In the genomic region with DNA sequence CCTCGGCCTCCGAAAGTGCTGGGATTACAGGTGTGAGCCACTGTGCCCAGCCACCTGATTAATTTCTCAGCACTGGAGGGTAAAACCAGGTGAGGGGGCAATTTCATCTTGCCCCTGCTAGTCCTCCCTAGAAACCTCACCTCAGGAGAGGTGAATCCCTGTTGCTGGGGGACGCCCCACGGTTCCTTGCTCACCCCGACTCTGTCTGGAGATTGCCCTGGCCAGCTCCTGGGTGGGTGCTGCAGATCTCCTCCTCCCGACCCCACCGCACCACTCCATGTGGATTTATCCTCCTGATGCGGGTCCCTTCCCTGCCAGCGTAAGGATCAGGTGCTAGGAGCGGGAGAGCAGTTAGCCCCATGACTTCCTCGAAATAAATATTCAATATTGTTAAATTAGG, we compare ENCODE assay signal across 23 cellular contexts. TPM values are rescaled to one million over a fixed set of nuclear protein-coding genes. Genes with fewer than 3 reads are reported as not detected.
"Had no signal": no experiment of that assay in that cellular context is flagged by ENCODE, and none has a peak within 500 bp of the region (broad histone marks: within the 10 kb centered on the region; RNA-seq: fewer than 3 reads in every experiment).

No MANE protein-coding gene starts in this region.

- DNase-seq: activated CD4-positive, alpha-beta T cell treated with anti-CD3 and anti-CD28 coated beads for 48 hours; activated CD4-positive, alpha-beta T cell treated with anti-CD3 and anti-CD28 coated beads, Interleukin-2, amount 50 U/mL, for 4 hours; activated CD4-positive, CD25-positive, alpha-beta regulatory T cell treated with anti-CD3 and anti-CD28 coated beads, Interleukin-2, amount 50 U/mL, for 72 hours; activated CD8-positive, alpha-beta memory T cell treated with anti-CD3 and anti-CD28 coated beads, Interleukin-2, amount 50 U/mL, for 48 hours; activated CD8-positive, alpha-beta T cell treated with anti-CD3 and anti-CD28 coated beads, Interleukin-2, amount 10 ng/mL, durations not matched to agents 7 days and 5 days; activated naive CD4-positive, alpha-beta T cell treated with anti-CD3 and anti-CD28 coated beads, Interleukin-2, amount 50 U/mL, for 16 hours; activated naive CD8-positive, alpha-beta T cell treated with anti-CD3 and anti-CD28 coated beads, Interleukin-2, amount 10 ng/mL, durations not matched to agents 7 days and 5 days; activated T-cell treated with anti-CD3 and anti-CD28 coated beads, Interleukin-2, amount 50 U/mL, for 1 hour; adrenal gland; anterior cingulate cortex; caudate nucleus; MM.1S; NCI-H1105; NCI-H1436 treated with DMSO at 0.1 percent for 48 hours; NCI-H187; NCI-H2081; NCI-H446; NCI-H524; Peyer's patch; SIG-M5; T-helper 17 cell; T-helper 9 cell had no signal

- H3K9me3 Mint-ChIP-seq: activated naive CD8-positive, alpha-beta T cell treated with anti-CD3 and anti-CD28 coated beads, Interleukin-2, amount 10 ng/mL, durations not matched to agents 7 days and 5 days; WTC11 had no signal

- H3K4me1 ChIP-seq: adrenal gland, Peyer's patch had no signal

- ATAC-seq: activated CD8-positive, alpha-beta T cell treated with anti-CD3 and anti-CD28 coated beads, Interleukin-2, amount 10 ng/mL, durations not matched to agents 7 days and 5 days; T-helper 17 cell; WTC11 had no signal

- H3K27ac Mint-ChIP-seq: activated CD8-positive, alpha-beta T cell treated with anti-CD3 and anti-CD28 coated beads, Interleukin-2, amount 10 ng/mL, durations not matched to agents 7 days and 5 days; activated naive CD8-positive, alpha-beta T cell treated with anti-CD3 and anti-CD28 coated beads, Interleukin-2, amount 10 ng/mL, durations not matched to agents 7 days and 5 days; T-helper 17 cell; WTC11 had no signal

- H3K27me3 ChIP-seq: adrenal gland, Peyer's patch had no signal

- H3K4me3 Mint-ChIP-seq: activated CD8-positive, alpha-beta T cell treated with anti-CD3 and anti-CD28 coated beads, Interleukin-2, amount 10 ng/mL, durations not matched to agents 7 days and 5 days; activated naive CD8-positive, alpha-beta T cell treated with anti-CD3 and anti-CD28 coated beads, Interleukin-2, amount 10 ng/mL, durations not matched to agents 7 days and 5 days; T-helper 17 cell; WTC11 had no signal

- H3K36me3 Mint-ChIP-seq: activated naive CD8-positive, alpha-beta T cell treated with anti-CD3 and anti-CD28 coated beads, Interleukin-2, amount 10 ng/mL, durations not matched to agents 7 days and 5 days had no signal

- H3K36me3 ChIP-seq: adrenal gland, Peyer's patch had no signal

- H3K4me3 ChIP-seq: adrenal gland, Peyer's patch had no signal

- H3K4me1 Mint-ChIP-seq: activated naive CD8-positive, alpha-beta T cell treated with anti-CD3 and anti-CD28 coated beads, Interleukin-2, amount 10 ng/mL, durations not matched to agents 7 days and 5 days; T-helper 17 cell had no signal

- H3K9me3 ChIP-seq: adrenal gland, Peyer's patch had no signal

RNA-seq across cellular contexts. Expression of a gene that starts 34.9 kb away (rescaled TPM):
- total RNA-seq: activated CD8-positive, alpha-beta T cell treated with anti-CD3 and anti-CD28 coated beads, Interleukin-2, amount 10 ng/mL, durations not matched to agents 7 days and 5 days; activated naive CD8-positive, alpha-beta T cell treated with anti-CD3 and anti-CD28 coated beads, Interleukin-2, amount 10 ng/mL, durations not matched to agents 7 days and 5 days; T-helper 17 cell had no signal
